8 cellular contexts compared by ENCODE assay signal in the genomic region with DNA sequence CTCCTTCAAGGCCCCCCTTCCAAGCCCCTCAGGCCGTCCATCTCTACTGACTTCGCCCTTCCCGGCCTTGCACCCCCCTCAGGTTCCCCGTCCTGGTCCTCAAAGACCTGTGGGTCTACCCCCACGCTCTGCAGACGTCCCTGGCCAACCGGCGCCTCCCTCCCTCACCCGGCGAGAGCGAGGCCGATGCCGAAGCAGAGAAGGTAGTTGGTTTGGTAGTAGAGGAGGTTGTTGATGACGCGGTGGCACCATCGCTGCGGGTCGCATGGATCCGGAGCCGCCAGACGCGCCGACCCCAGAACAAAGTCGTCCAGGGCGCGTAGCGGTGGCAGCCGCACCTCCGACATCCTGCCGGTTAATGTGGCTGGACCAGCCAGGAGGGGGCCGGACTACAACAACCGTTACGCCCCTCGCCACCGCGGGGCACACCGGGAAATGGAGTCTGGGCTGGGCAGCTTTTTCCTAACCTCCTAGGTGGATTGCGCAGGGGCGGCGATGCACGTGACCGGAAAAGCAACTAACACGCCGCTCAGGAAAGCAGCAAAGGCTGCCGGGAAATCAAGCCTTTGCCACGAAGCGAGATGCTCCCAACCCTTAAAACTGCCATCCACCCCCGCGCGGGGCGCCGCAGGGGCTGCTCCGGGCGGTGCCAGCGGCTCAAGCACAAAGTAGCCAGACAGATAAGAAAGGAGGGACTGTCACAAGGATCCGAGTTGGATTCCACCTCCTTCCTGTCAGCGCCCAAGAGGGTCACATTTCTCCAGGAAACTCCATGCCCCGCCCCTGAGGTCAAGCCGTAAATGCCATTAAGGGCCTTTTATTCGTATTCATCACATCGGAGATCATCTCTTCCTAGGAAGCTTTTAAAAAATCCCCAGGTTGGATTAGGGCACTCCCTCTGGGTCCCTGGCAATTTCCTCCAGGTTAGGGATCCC. TPM values are rescaled to one million over a fixed set of nuclear protein-coding genes. Genes with fewer than 3 reads are reported as not detected.
DNase-seq lines count a peak whose midpoint lies in the region; ATAC-seq and TF ChIP-seq lines count a peak whose summit lies in the region.

A gene with protein sequence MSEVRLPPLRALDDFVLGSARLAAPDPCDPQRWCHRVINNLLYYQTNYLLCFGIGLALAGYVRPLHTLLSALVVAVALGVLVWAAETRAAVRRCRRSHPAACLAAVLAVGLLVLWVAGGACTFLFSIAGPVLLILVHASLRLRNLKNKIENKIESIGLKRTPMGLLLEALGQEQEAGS (minus strand): TSS at position 362 of the 935 bp plus-strand sequence. CDS start 15 bp downstream, at position 347.

- peak; percentile 93 for ATAC-seq in GM21447 (IDR thresholded peaks at IDR 0.05; ENCODE audit: unreplicated experiment)

- H3K36me3 Mint-ChIP-seq in nephron progenitor cell (ENCODE audit: low read depth), result peaks cover 6% of the 10 kb centered on the region
- H3K36me3 Mint-ChIP-seq in stimulated activated naive CD8-positive, alpha-beta T cell treated with anti-CD3 and anti-CD28 coated beads, Interleukin-15, Interleukin-2, amounts not matched to agents 100 ng/mL and 50 ng/mL, for 24 hours (ENCODE audit: low read depth), result peaks cover 3% of the 10 kb centered on the region

- H3K9me3 Mint-ChIP-seq in nephron progenitor cell, result peaks cover 51% of the 10 kb centered on the region
- H3K9me3 Mint-ChIP-seq in stimulated activated naive CD8-positive, alpha-beta T cell treated with anti-CD3 and anti-CD28 coated beads, Interleukin-15, Interleukin-2, amounts not matched to agents 100 ng/mL and 50 ng/mL, for 24 hours, result no peaks in the 10 kb centered on the region

- no peak for TF ChIP-seq CTCF in nephron progenitor cell (IDR thresholded peaks at IDR 0.05)

- DNase-seq in COLO829 (ENCODE audit: low spot score), result peak; percentile 97
- DNase-seq in Jurkat, Clone E6-1 (ENCODE audit: low read depth, low spot score), result peak; percentile 91
- DNase-seq in SHP77 (lab: John Stamatoyannopoulos, UW), result peak; percentile 87 to 89
- peak; percentile 80 for DNase-seq in activated gamma-delta T cell treated with anti-CD3 and anti-CD28 coated beads, Interleukin-2, amount 50 U/mL, for 16 hours (ENCODE audit: low read depth)
- DNase-seq in fibroblast of the conjunctiva (ENCODE audit: low read depth), result peak; percentile 75
- DNase-seq in nephron progenitor cell, result peak; percentile 83

- H3K27ac Mint-ChIP-seq in nephron progenitor cell, result peak within 1 kb of the TSS; percentile 45
- peak within 1 kb of the TSS; percentile 28 for H3K27ac Mint-ChIP-seq in stimulated activated naive CD8-positive, alpha-beta T cell treated with anti-CD3 and anti-CD28 coated beads, Interleukin-15, Interleukin-2, amounts not matched to agents 100 ng/mL and 50 ng/mL, for 24 hours

- peak within 1 kb of the TSS; percentile 80 for H3K4me3 ChIP-seq in Jurkat, Clone E6-1 (ENCODE audit: low read length)

- H3K4me1 Mint-ChIP-seq in nephron progenitor cell, result peaks cover 20% of the 10 kb centered on the region
- peaks cover 16% of the 10 kb centered on the region for H3K4me1 Mint-ChIP-seq in stimulated activated naive CD8-positive, alpha-beta T cell treated with anti-CD3 and anti-CD28 coated beads, Interleukin-15, Interleukin-2, amounts not matched to agents 100 ng/mL and 50 ng/mL, for 24 hours (ENCODE audit: low read depth)

- no peaks in the 10 kb centered on the region for H3K27me3 Mint-ChIP-seq in nephron progenitor cell (ENCODE audit: low read depth, poor library complexity)
- no peaks in the 10 kb centered on the region for H3K27me3 Mint-ChIP-seq in stimulated activated naive CD8-positive, alpha-beta T cell treated with anti-CD3 and anti-CD28 coated beads, Interleukin-15, Interleukin-2, amounts not matched to agents 100 ng/mL and 50 ng/mL, for 24 hours

- H3K4me3 Mint-ChIP-seq in nephron progenitor cell, result peak within 1 kb of the TSS; percentile 85
- peak within 1 kb of the TSS; percentile 80 for H3K4me3 Mint-ChIP-seq in stimulated activated naive CD8-positive, alpha-beta T cell treated with anti-CD3 and anti-CD28 coated beads, Interleukin-15, Interleukin-2, amounts not matched to agents 100 ng/mL and 50 ng/mL, for 24 hours

RNA-seq across cellular contexts. Expression of the gene that starts here (rescaled TPM):
- polyA plus RNA-seq in Jurkat, Clone E6-1 (2012; ENCODE audit: insufficient read depth, insufficient read length), result 51.5 TPM

Comparison
In these comparisons a context has a peak if more than half of its experiments do, and no peak if none do; other contexts are left out.
1. Peak in every context shown above with its lines: DNase-seq, ATAC-seq and H3K4me3 ChIP-seq.